ENCODE assay signal across 9 cellular contexts in the genomic region with DNA sequence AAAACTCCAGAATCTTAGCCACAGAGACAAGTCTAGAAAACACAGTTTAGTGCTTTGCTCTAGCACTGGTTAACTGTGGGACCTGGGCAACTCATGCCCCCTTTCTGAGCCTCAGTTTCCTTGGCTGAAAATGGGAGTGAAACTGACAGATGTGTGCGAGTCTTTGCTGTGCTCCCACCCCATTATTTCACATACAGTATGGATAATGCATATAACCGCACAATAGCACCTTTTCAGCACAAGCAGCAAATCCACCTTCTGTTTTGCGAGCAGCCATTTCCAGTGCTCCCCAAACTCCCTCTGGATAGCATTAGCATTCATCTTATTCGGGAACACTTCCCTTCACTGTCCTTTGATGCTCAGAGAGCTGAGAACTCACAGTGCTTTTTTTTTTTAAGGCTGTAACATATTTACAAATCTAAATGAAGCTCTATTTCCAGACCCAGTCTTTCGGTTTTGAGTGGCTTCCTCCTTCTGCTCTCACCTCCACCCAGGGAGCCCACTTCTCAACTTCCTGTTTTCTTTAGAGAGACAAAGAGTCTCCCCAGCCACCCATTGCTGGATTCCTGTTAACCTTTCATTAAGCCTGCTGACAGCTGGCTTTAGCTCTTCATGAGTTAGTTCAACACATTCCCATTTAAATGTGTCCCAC. TPM values are rescaled to one million over a fixed set of nuclear protein-coding genes. Genes with fewer than 3 reads are reported as not detected.
A peak's percentile ranks its signal among the peaks of the same experiment; 100 is the strongest.
DNase-seq lines count a peak whose midpoint lies in the region; ATAC-seq lines count a peak whose summit lies in the region.
"Had no signal": no experiment of that assay in that cellular context is flagged by ENCODE, and none has a peak within 500 bp of the region (broad histone marks: within the 10 kb centered on the region; RNA-seq: fewer than 3 reads in every experiment).

No MANE protein-coding gene starts in this region.

- peak; percentile 92 for ATAC-seq in HG02642 (IDR thresholded peaks at IDR 0.05; ENCODE audit: poor library complexity, unreplicated experiment)
- peak; percentile 92 for ATAC-seq in activated CD8-positive, alpha-beta T cell treated with anti-CD3 and anti-CD28 coated beads, Interleukin-2, amount 10 ng/mL, durations not matched to agents 7 days and 5 days
- peak; percentile 96 to 98 for ATAC-seq in stimulated activated naive B cell treated with anti-CD40 and anti-IgM and Interleukin-4, amounts not matched to agents 10 μg/mL and 1 μg/mL and 100 μg/mL, for 72 hours (replicated peaks)

- peak; percentile 86 for DNase-seq in activated CD4-positive, alpha-beta T cell treated with anti-CD3 and anti-CD28 coated beads, Interleukin-2, amount 10 ng/mL, durations not matched to agents 24 days and 14 days
- no peak for DNase-seq in activated CD4-positive, alpha-beta T cell treated with anti-CD3 and anti-CD28 coated beads, Interleukin-2, amount 50 U/mL, for 4 hours
- DNase-seq in NCI-H1105 (lab: John Stamatoyannopoulos, UW) (peak; percentile 87), GM03348 (ENCODE audit: low spot score) (no peak), HuH-7.5 (ENCODE audit: low spot score) (no peak)
- DNase-seq in activated CD8-positive, alpha-beta T cell treated with anti-CD3 and anti-CD28 coated beads, Interleukin-2, amount 10 ng/mL, durations not matched to agents 7 days and 5 days, result peak; percentile 64
- peak; percentile 8 for DNase-seq in stimulated activated naive B cell treated with anti-CD40 and anti-IgM and Interleukin-4, amounts not matched to agents 10 μg/mL and 1 μg/mL and 100 μg/mL, for 72 hours

- peaks cover 58% of the 10 kb centered on the region for H3K4me1 Mint-ChIP-seq in activated CD4-positive, alpha-beta T cell treated with anti-CD3 and anti-CD28 coated beads, Interleukin-2, amount 10 ng/mL, durations not matched to agents 24 days and 14 days
- peaks cover 64% of the 10 kb centered on the region for H3K4me1 Mint-ChIP-seq in activated CD8-positive, alpha-beta T cell treated with anti-CD3 and anti-CD28 coated beads, Interleukin-2, amount 10 ng/mL, durations not matched to agents 7 days and 5 days (ENCODE audit: low read depth)
- peaks cover 18 to 36% of the 10 kb centered on the region in 2 donors for H3K4me1 Mint-ChIP-seq in stimulated activated naive B cell treated with anti-CD40 and anti-IgM and Interleukin-4, amounts not matched to agents 10 μg/mL and 1 μg/mL and 100 μg/mL, for 72 hours

- intact Hi-C loops in activated CD4-positive, alpha-beta T cell treated with anti-CD3 and anti-CD28 coated beads, Interleukin-2, amount 10 ng/mL, durations not matched to agents 24 days and 14 days (cut with micrococcal nuclease), result loop anchor here (2.0 kb wide), 1 partner anchor 21 kb away; no protein-coding TSS in a partner anchor

- peak overlapping the region; percentile 92 for H3K27ac Mint-ChIP-seq in activated CD4-positive, alpha-beta T cell treated with anti-CD3 and anti-CD28 coated beads, Interleukin-2, amount 10 ng/mL, durations not matched to agents 24 days and 14 days
- peak overlapping the region; percentile 95 for H3K27ac Mint-ChIP-seq in activated CD8-positive, alpha-beta T cell treated with anti-CD3 and anti-CD28 coated beads, Interleukin-2, amount 10 ng/mL, durations not matched to agents 7 days and 5 days
- H3K27ac Mint-ChIP-seq in stimulated activated naive B cell treated with anti-CD40 and anti-IgM and Interleukin-4, amounts not matched to agents 10 μg/mL and 1 μg/mL and 100 μg/mL, for 72 hours, result peak overlapping the region; percentile 4

- CTCF ChIA-PET in activated CD8-positive, alpha-beta T cell treated with anti-CD3 and anti-CD28 coated beads, Interleukin-2, amount 10 ng/mL, durations not matched to agents 7 days and 5 days (lab: Charles Lee), result interaction anchor here (0.8 to 4.1 kb wide), 10 partner anchors 9 to 218 kb away, joined by 3 to 20 read pairs (median 6); no protein-coding TSS in a partner anchor

- peaks cover 13% of the 10 kb centered on the region for H3K9me3 Mint-ChIP-seq in activated CD4-positive, alpha-beta T cell treated with anti-CD3 and anti-CD28 coated beads, Interleukin-2, amount 10 ng/mL, durations not matched to agents 24 days and 14 days
- H3K9me3 Mint-ChIP-seq in activated CD8-positive, alpha-beta T cell treated with anti-CD3 and anti-CD28 coated beads, Interleukin-2, amount 10 ng/mL, durations not matched to agents 7 days and 5 days (ENCODE audit: insufficient read depth), result peaks cover 13% of the 10 kb centered on the region
- H3K9me3 Mint-ChIP-seq in stimulated activated naive B cell treated with anti-CD40 and anti-IgM and Interleukin-4, amounts not matched to agents 10 μg/mL and 1 μg/mL and 100 μg/mL, for 72 hours, result peaks cover 3% of the 10 kb centered on the region in 2 donors

- H3K27me3 Mint-ChIP-seq in activated CD4-positive, alpha-beta T cell treated with anti-CD3 and anti-CD28 coated beads, Interleukin-2, amount 10 ng/mL, durations not matched to agents 24 days and 14 days, result no peaks in the 10 kb centered on the region
- H3K27me3 Mint-ChIP-seq in activated CD8-positive, alpha-beta T cell treated with anti-CD3 and anti-CD28 coated beads, Interleukin-2, amount 10 ng/mL, durations not matched to agents 7 days and 5 days (ENCODE audit: low read depth), result no peaks in the 10 kb centered on the region
- no peaks in the 10 kb centered on the region for H3K27me3 Mint-ChIP-seq in stimulated activated naive B cell treated with anti-CD40 and anti-IgM and Interleukin-4, amounts not matched to agents 10 μg/mL and 1 μg/mL and 100 μg/mL, for 72 hours

- peak overlapping the region; percentile 55 for H3K4me3 Mint-ChIP-seq in activated CD4-positive, alpha-beta T cell treated with anti-CD3 and anti-CD28 coated beads, Interleukin-2, amount 10 ng/mL, durations not matched to agents 24 days and 14 days
- peak overlapping the region; percentile 66 for H3K4me3 Mint-ChIP-seq in activated CD8-positive, alpha-beta T cell treated with anti-CD3 and anti-CD28 coated beads, Interleukin-2, amount 10 ng/mL, durations not matched to agents 7 days and 5 days
- H3K4me3 Mint-ChIP-seq in stimulated activated naive B cell treated with anti-CD40 and anti-IgM and Interleukin-4, amounts not matched to agents 10 μg/mL and 1 μg/mL and 100 μg/mL, for 72 hours, result peak overlapping the region in 1 of 2 donors; percentile 29

- POLR2A ChIA-PET in activated CD8-positive, alpha-beta T cell treated with anti-CD3 and anti-CD28 coated beads, Interleukin-2, amount 10 ng/mL, durations not matched to agents 7 days and 5 days (lab: Charles Lee), result interaction anchor here (0.6 to 2.6 kb wide), 6 partner anchors 9 to 229 kb away, joined by 3 to 11 read pairs (median 4); partner anchors contain the start of gene MED7

- peaks cover 59% of the 10 kb centered on the region for H3K36me3 Mint-ChIP-seq in activated CD4-positive, alpha-beta T cell treated with anti-CD3 and anti-CD28 coated beads, Interleukin-2, amount 10 ng/mL, durations not matched to agents 24 days and 14 days (ENCODE audit: low read depth)
- peaks cover 64% of the 10 kb centered on the region for H3K36me3 Mint-ChIP-seq in activated CD8-positive, alpha-beta T cell treated with anti-CD3 and anti-CD28 coated beads, Interleukin-2, amount 10 ng/mL, durations not matched to agents 7 days and 5 days (ENCODE audit: low read depth)
- H3K36me3 Mint-ChIP-seq in stimulated activated naive B cell treated with anti-CD40 and anti-IgM and Interleukin-4, amounts not matched to agents 10 μg/mL and 1 μg/mL and 100 μg/mL, for 72 hours, result peaks cover 0 to 5% of the 10 kb centered on the region in 2 donors

RNA-seq across cellular contexts. Expression of gene TIMD4, which starts 49.2 kb away (rescaled TPM):
- 13.9 and 15.1 TPM in 2 replicates for total RNA-seq in activated CD4-positive, alpha-beta T cell treated with anti-CD3 and anti-CD28 coated beads, Interleukin-2, amount 10 ng/mL, durations not matched to agents 24 days and 14 days
- total RNA-seq in activated CD8-positive, alpha-beta T cell treated with anti-CD3 and anti-CD28 coated beads, Interleukin-2, amount 10 ng/mL, durations not matched to agents 7 days and 5 days, result 1 to 10 TPM; 2.7 to 4.0 TPM
- total RNA-seq: fibroblast of villous mesenchyme had no signal

Comparison
In these comparisons a context has a peak if more than half of its experiments do, and no peak if none do; other contexts are left out.
1. DNase-seq: peak in activated CD4-positive, alpha-beta T cell treated with anti-CD3 and anti-CD28 coated beads, Interleukin-2, amount 10 ng/mL, durations not matched to agents 24 days and 14 days (single experiment), NCI-H1105 (single experiment), activated CD8-positive, alpha-beta T cell treated with anti-CD3 and anti-CD28 coated beads, Interleukin-2, amount 10 ng/mL, durations not matched to agents 7 days and 5 days (single experiment) and stimulated activated naive B cell treated with anti-CD40 and anti-IgM and Interleukin-4, amounts not matched to agents 10 μg/mL and 1 μg/mL and 100 μg/mL, for 72 hours (single experiment); none in activated CD4-positive, alpha-beta T cell treated with anti-CD3 and anti-CD28 coated beads, Interleukin-2, amount 50 U/mL, for 4 hours (0 of 2), GM03348 (single experiment) and HuH-7.5 (single experiment).
2. H3K27ac Mint-ChIP-seq: peak in every context shown above with its lines; median percentile 95 in activated CD8-positive, alpha-beta T cell treated with anti-CD3 and anti-CD28 coated beads, Interleukin-2, amount 10 ng/mL, durations not matched to agents 7 days and 5 days; 92 in activated CD4-positive, alpha-beta T cell treated with anti-CD3 and anti-CD28 coated beads, Interleukin-2, amount 10 ng/mL, durations not matched to agents 24 days and 14 days; 4 in stimulated activated naive B cell treated with anti-CD40 and anti-IgM and Interleukin-4, amounts not matched to agents 10 μg/mL and 1 μg/mL and 100 μg/mL, for 72 hours.
3. Peak in every context shown above with its lines, with median percentiles within 50 percentile points of each other: ATAC-seq.